9 cellular contexts compared by ENCODE assay signal in the genomic region with DNA sequence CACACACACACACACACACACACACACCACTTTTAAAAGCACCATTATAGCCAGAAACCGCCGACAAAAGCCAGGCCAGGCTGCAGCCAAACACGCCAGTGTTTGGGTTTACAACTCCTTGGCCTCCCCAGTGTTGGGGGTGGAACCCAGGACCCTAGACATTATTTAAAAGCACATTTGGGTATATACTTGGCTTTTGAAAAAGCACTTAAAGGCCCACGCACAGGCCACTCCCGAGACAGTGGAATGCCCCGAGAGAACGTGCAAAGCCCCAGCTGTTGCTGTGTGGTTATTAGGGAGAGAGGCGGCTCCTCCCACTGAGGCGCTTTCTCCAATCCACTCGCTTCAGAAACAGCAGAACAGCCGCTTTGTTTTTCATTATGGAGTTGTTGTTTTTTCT. TPM values are rescaled to one million over a fixed set of nuclear protein-coding genes. Genes with fewer than 3 reads are reported as not detected.
DNase-seq lines count a peak whose midpoint lies in the region; ATAC-seq and TF ChIP-seq lines count a peak whose summit lies in the region.
"Had no signal": no experiment of that assay in that cellular context is flagged by ENCODE, and none has a peak within 500 bp of the region (broad histone marks: within the 10 kb centered on the region; RNA-seq: fewer than 3 reads in every experiment).

No MANE protein-coding gene starts in this region.

- H3K36me3 ChIP-seq in brain microvascular endothelial cell (replicated peaks) (no peaks in the 10 kb centered on the region), gastrocnemius medialis (no peaks in the 10 kb centered on the region)

- no peaks in the 10 kb centered on the region for H3K9me3 ChIP-seq in gastrocnemius medialis

- intact Hi-C loops in gastrocnemius medialis (cut with DNase I; ENCODE audit: low total_unique reads) = no loop called here

- peak; percentile 71 to 79 for ATAC-seq in gastrocnemius medialis
- ATAC-seq in GM21526 (IDR thresholded peaks at IDR 0.05; ENCODE audit: low FRiP score, unreplicated experiment) = no peak
- ATAC-seq in GM18861 (IDR thresholded peaks at IDR 0.05; ENCODE audit: unreplicated experiment) = no peak

- H3K4me3 ChIP-seq in brain microvascular endothelial cell (ENCODE audit: low read depth, low read length) (peak overlapping the region; percentile 15), gastrocnemius medialis (peak overlapping the region in 1 of 4 donors; percentile 29)

- in situ Hi-C loops in brain microvascular endothelial cell (cut with HindIII; ENCODE audit: low pct_ligation_motif_present, low sequenced_read_pairs) = no loop called here
- in situ Hi-C loops in gastrocnemius medialis (cut with MboI; ENCODE audit: low sequenced_read_pairs in 4 of 4) = no loop called here

- no peak overlapping the region for H3K27ac ChIP-seq in brain microvascular endothelial cell
- H3K27ac ChIP-seq in gastrocnemius medialis = peak overlapping the region in 1 of 4 donors; percentile 18

- TF ChIP-seq CTCF in brain microvascular endothelial cell (IDR thresholded peaks at IDR 0.05; ENCODE audit: low read depth, low read length, missing control alignments) (no peak), gastrocnemius medialis (IDR thresholded peaks at IDR 0.05 in 4 of 5, conservative IDR thresholded peaks at IDR 0.05 in 1 of 5) (no peak)

- H3K27me3 ChIP-seq in brain microvascular endothelial cell (replicated peaks) = no peaks in the 10 kb centered on the region
- no peaks in the 10 kb centered on the region for H3K27me3 ChIP-seq in gastrocnemius medialis

- TF ChIP-seq POLR2A in gastrocnemius medialis (IDR thresholded peaks at IDR 0.05) = no peak

- DNase-seq in ELR (ENCODE audit: low read depth) = peak; percentile 46
- DNase-seq in brain microvascular endothelial cell = peak; percentile 53
- DNase-seq in hippocampal formation (lab: John Stamatoyannopoulos, UW) = peak; percentile 17 to 36
- peak in 1 of 2 donors; percentile 31 for DNase-seq in gastrocnemius medialis
- no peak for DNase-seq in NCI-H187 treated with DMSO at 0.1 percent for 48 hours (lab: John Stamatoyannopoulos, UW)
- no peak for DNase-seq in T-helper 2 cell
- DNase-seq: T-helper 1 cell had no signal

- no peaks in the 10 kb centered on the region for H3K4me1 ChIP-seq in gastrocnemius medialis

RNA-seq across cellular contexts. Expression of a gene that starts 38.2 kb away (rescaled TPM):
- total RNA-seq in gastrocnemius medialis = 1 to 10 TPM in 1 of 4 donors, under 1 TPM in 3; 0.56 to 1.5 (median 0.83) TPM

Comparison
In these comparisons a context has a peak if more than half of its experiments do, and no peak if none do; other contexts are left out.
1. DNase-seq: peak in ELR (single experiment), brain microvascular endothelial cell (single experiment) and hippocampal formation (2 of 2); none in NCI-H187 treated with DMSO at 0.1 percent for 48 hours (single experiment) and T-helper 2 cell (0 of 5).
2. ATAC-seq: peak in gastrocnemius medialis (2 of 2); none in GM21526 (single experiment) and GM18861 (single experiment).